Comparison of ENCODE assay signal across 19 cellular contexts in the genomic region with DNA sequence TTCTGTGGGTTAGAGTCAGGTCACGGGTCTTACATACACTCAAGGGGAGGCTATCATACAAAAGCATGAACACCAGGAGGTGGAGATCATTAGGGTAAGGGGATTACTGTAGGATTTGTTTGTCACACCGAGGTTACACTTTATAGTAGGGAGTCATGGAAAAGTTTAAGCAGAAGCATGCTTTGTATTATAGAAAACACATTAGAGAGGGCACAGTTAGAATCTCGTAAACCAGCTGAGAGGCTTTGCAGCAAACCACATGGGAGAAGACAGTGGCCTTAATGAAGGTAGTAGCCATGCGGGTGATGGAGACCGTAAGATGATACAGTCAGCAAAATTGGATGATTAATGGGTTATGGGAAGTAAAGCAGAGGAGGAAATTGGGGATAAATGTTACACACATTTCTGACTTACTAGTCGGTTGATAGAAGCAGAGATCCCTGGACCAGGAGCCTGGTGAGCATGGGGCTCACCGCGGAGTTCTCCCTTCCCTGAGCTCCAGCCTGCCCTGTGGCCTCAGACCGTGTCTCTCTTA.
DNase-seq lines count a peak whose midpoint lies in the region; ATAC-seq and TF ChIP-seq lines count a peak whose summit lies in the region.
"Had no signal": no experiment of that assay in that cellular context is flagged by ENCODE, and none has a peak within 500 bp of the region (broad histone marks: within the 10 kb centered on the region; RNA-seq: fewer than 3 reads in every experiment).

No MANE protein-coding gene starts in this region.

- peak overlapping the region; percentile 55 for H3K27ac ChIP-seq in right cardiac atrium (ENCODE audit: low read length)
- H3K27ac ChIP-seq: body of pancreas had no signal

- H3K36me3 Mint-ChIP-seq in stimulated activated effector memory CD8-positive, alpha-beta T cell treated with anti-CD3 and anti-CD28 coated beads, Interleukin-12 subunit alpha, Interleukin-12 subunit beta, amount 100 ng/mL, for 72 hours, result peaks cover 5% of the 10 kb centered on the region

- peak overlapping the region; percentile 3 for H3K27ac Mint-ChIP-seq in stimulated activated effector memory CD8-positive, alpha-beta T cell treated with anti-CD3 and anti-CD28 coated beads, Interleukin-12 subunit alpha, Interleukin-12 subunit beta, amount 100 ng/mL, for 72 hours
- H3K27ac Mint-ChIP-seq: GM23338 had no signal

- no peaks in the 10 kb centered on the region for H3K9me3 Mint-ChIP-seq in stimulated activated effector memory CD8-positive, alpha-beta T cell treated with anti-CD3 and anti-CD28 coated beads, Interleukin-12 subunit alpha, Interleukin-12 subunit beta, amount 100 ng/mL, for 72 hours
- H3K9me3 Mint-ChIP-seq: GM23338 had no signal

- CTCF ChIA-PET in HEK293T (lab: Yijun Ruan, JAX), result interaction anchor here (0.8 kb wide), 1 partner anchor 28 kb away, joined by 3 read pairs; no protein-coding TSS in a partner anchor

- H3K4me3 ChIP-seq in adipocyte (ENCODE audit: low read length), result no peak overlapping the region
- no peak overlapping the region for H3K4me3 ChIP-seq in right cardiac atrium (ENCODE audit: low read length)
- H3K4me3 ChIP-seq: body of pancreas, GM23338 had no signal

- WGBS in right cardiac atrium, result 95% methylated on average over 9 of the region's 9 CpGs

- H3K9me3 ChIP-seq in adipocyte (ENCODE audit: control insufficient read depth, low read length) (no peaks in the 10 kb centered on the region), right cardiac atrium (ENCODE audit: control insufficient read depth, low read length) (no peaks in the 10 kb centered on the region)
- H3K9me3 ChIP-seq: body of pancreas had no signal

- intact Hi-C loops in right cardiac atrium (cut with DNase I), result no loop called here

- H3K4me3 Mint-ChIP-seq in stimulated activated effector memory CD8-positive, alpha-beta T cell treated with anti-CD3 and anti-CD28 coated beads, Interleukin-12 subunit alpha, Interleukin-12 subunit beta, amount 100 ng/mL, for 72 hours, result no peak overlapping the region
- H3K4me3 Mint-ChIP-seq: GM23338 had no signal

- H3K4me1 ChIP-seq in adipocyte (ENCODE audit: control insufficient read depth, insufficient read depth, low read length) (peaks cover 24% of the 10 kb centered on the region), right cardiac atrium (ENCODE audit: control insufficient read depth, insufficient read depth, low read length) (peaks cover 8% of the 10 kb centered on the region)
- H3K4me1 ChIP-seq: body of pancreas had no signal

- POLR2A ChIA-PET in HEK293T (lab: Yijun Ruan, JAX), result no interaction called here

- H3K27me3 ChIP-seq in adipocyte (replicated peaks; ENCODE audit: control insufficient read depth, insufficient read depth, low read length) (no peaks in the 10 kb centered on the region), right cardiac atrium (ENCODE audit: control insufficient read depth, insufficient read depth) (no peaks in the 10 kb centered on the region)
- H3K27me3 ChIP-seq: body of pancreas had no signal

- H3K9ac ChIP-seq in adipocyte (ENCODE audit: low read length), result peak overlapping the region; percentile 84

- ATAC-seq in right cardiac atrium, result no peak
- no peak for ATAC-seq in stimulated activated effector memory CD8-positive, alpha-beta T cell treated with anti-CD3 and anti-CD28 coated beads, Interleukin-12 subunit alpha, Interleukin-12 subunit beta, amount 100 ng/mL, for 72 hours
- ATAC-seq: activated CD4-positive, CD25-positive, alpha-beta regulatory T cell treated with anti-CD3 and anti-CD28 coated beads, Interleukin-2, amount 50 U/mL, for 24 hours; body of pancreas; GM23338 had no signal

- no peaks in the 10 kb centered on the region for H3K36me3 ChIP-seq in adipocyte (ENCODE audit: control insufficient read depth, insufficient read depth, low read length, severe bottlenecking)

- DNase-seq in HEK293T (ENCODE audit: extremely low spot score), result no peak
- DNase-seq in adipocyte (ENCODE audit: low read depth), result no peak
- no peak for DNase-seq in right cardiac atrium
- DNase-seq in stimulated activated effector memory CD8-positive, alpha-beta T cell treated with anti-CD3 and anti-CD28 coated beads, Interleukin-12 subunit alpha, Interleukin-12 subunit beta, amount 100 ng/mL, for 72 hours (ENCODE audit: low spot score in 2 of 2), result no peak
- DNase-seq in DMS79 (lab: John Stamatoyannopoulos, UW), result no peak
- DNase-seq in GOT3 (lab: John Stamatoyannopoulos, UW), result no peak
- DNase-seq in NK-92 (lab: John Stamatoyannopoulos, UW; ENCODE audit: unreplicated experiment), result no peak
- DNase-seq in pons (ENCODE audit: low spot score), result no peak
- DNase-seq: activated gamma-delta T cell treated with Interleukin-2 at 50 U/mL for 16 hours; body of pancreas; effector CD8-positive, alpha-beta T cell; GF-D8; NCI-H1436 treated with DMSO at 0.1 percent for 48 hours; posterior cingulate gyrus; SHP77 treated with DMSO at 0.1 percent for 48 hours; stimulated activated naive CD4-positive, alpha-beta T cell treated with Interleukin-2 at 50 U/mL for 16 hours; T-helper 2 cell had no signal

- peaks cover 60% of the 10 kb centered on the region for H3K4me1 Mint-ChIP-seq in stimulated activated effector memory CD8-positive, alpha-beta T cell treated with anti-CD3 and anti-CD28 coated beads, Interleukin-12 subunit alpha, Interleukin-12 subunit beta, amount 100 ng/mL, for 72 hours

TF ChIP-seq in HEK293T, 16 proteins besides CTCF, POLR2A, EP300 and RAD21:
- TF ChIP-seq, protein P1, sequence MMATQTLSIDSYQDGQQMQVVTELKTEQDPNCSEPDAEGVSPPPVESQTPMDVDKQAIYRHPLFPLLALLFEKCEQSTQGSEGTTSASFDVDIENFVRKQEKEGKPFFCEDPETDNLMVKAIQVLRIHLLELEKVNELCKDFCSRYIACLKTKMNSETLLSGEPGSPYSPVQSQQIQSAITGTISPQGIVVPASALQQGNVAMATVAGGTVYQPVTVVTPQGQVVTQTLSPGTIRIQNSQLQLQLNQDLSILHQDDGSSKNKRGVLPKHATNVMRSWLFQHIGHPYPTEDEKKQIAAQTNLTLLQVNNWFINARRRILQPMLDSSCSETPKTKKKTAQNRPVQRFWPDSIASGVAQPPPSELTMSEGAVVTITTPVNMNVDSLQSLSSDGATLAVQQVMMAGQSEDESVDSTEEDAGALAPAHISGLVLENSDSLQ (IDR thresholded peaks at IDR 0.05), result peak; percentile 73
- TF ChIP-seq BHLHE40 (IDR thresholded peaks at IDR 0.05; ENCODE audit: borderline replicate concordance), result no peak
